Comparison of ENCODE assay signal across 8 cellular contexts in the genomic region with DNA sequence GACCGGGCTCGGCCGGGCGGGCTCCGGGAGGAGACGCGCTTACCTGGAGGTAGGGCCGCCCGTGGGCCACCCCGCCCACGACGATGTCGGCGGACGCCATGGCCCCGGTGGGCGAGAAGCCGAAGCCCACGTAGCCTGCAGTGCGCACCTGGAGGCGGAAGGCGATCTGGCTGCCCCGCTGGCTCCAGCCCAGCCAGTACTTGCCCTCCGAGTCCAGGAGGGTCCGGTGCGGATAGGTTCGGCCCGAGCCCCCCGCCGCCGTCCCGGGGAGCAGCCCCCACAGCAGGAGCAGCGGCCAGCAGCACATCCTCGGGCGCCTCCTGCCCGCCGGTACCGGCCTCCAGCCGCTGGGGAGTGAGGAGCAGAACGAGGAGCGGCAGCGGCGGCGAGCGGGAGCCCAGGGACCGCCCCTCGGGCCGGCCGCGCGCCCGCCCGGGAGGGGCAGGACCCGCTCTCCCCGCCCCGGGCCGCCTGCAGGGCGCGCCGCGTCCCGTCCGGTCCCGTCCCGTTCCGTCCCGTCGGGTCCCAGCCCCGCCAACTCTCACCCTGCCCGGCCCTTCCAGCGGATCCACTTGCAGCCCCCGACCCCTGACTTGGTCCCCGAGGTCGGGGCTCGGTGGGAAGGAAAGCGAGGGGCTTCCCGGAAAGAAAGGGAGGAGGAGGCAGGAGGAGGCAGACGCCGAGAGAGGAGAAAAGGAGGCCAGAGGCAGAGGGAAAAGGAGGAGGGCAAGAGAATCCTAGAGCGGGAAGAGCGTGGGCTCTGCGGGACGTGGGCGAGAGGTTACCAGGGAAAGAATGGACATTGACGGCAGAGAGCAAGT. TPM values are rescaled to one million over a fixed set of nuclear protein-coding genes. Genes with fewer than 3 reads are reported as not detected.
DNase-seq lines count a peak whose midpoint lies in the region; ATAC-seq, FAIRE-seq and TF ChIP-seq lines count a peak whose summit lies in the region.

A gene (minus strand): TSS at position 356 of the 821 bp plus-strand sequence. CDS start 49 bp downstream, at position 307.

- H3K79me2 ChIP-seq in keratinocyte (ENCODE audit: control insufficient read depth, insufficient read depth, low read length) = no peaks in the 10 kb centered on the region

- peaks cover 11% of the 10 kb centered on the region for H3K27me3 Mint-ChIP-seq in MCF 10A (ENCODE audit: insufficient read depth, unreplicated experiment)

- H4K20me1 ChIP-seq in keratinocyte (ENCODE audit: control insufficient read depth, extremely low read depth, insufficient read depth, low read length) = no peaks in the 10 kb centered on the region

- H3K27me3 ChIP-seq in keratinocyte (ENCODE audit: control insufficient read depth, extremely low read depth, insufficient read depth, low read length) = peaks cover 16% of the 10 kb centered on the region
- H3K27me3 ChIP-seq in spleen (replicated peaks in 1 of 7) = peaks cover 0 to 45% (median 26%) of the 10 kb centered on the region in 7 donors

- H3K4me3 Mint-ChIP-seq in MCF 10A (ENCODE audit: unreplicated experiment) = peak within 1 kb of the TSS; percentile 53

- H3K36me3 Mint-ChIP-seq in MCF 10A (ENCODE audit: insufficient read depth, unreplicated experiment) = no peaks in the 10 kb centered on the region

- H3K27ac Mint-ChIP-seq in MCF 10A (ENCODE audit: low read depth, unreplicated experiment) = no peak within 1 kb of the TSS

- no peaks in the 10 kb centered on the region for H3K9me1 ChIP-seq in keratinocyte (ENCODE audit: control insufficient read depth, extremely low read depth, insufficient read depth, low read length)

- DNase-seq in Kasumi-1 (lab: John Stamatoyannopoulos, UW) (peak; percentile 21 to 39), MCF 10A (ENCODE audit: unreplicated experiment) (peak; percentile 17), keratinocyte (ENCODE audit: low read depth, low spot score) (no peak), spleen (peak; percentile 84), cerebellum (ENCODE audit: low spot score) (no peak)
- no peak for DNase-seq in activated CD4-positive, alpha-beta T cell treated with anti-CD3 and anti-CD28 coated beads, Interleukin-2, amount 50 U/mL, for 4 hours

- FAIRE-seq in keratinocyte (lab: Jason Lieb, UNC) = no peak

- 2 to 6% (median 2%) methylated on average over 16 to 85 of the region's 85 CpGs for WGBS in spleen, 5 donors

- H3K4me1 ChIP-seq in ES-I3 (ENCODE audit: insufficient read depth, low read length) = no peaks in the 10 kb centered on the region
- peaks cover 7% of the 10 kb centered on the region for H3K4me1 ChIP-seq in keratinocyte (ENCODE audit: control insufficient read depth, extremely low read depth, insufficient read depth, low read length)
- H3K4me1 ChIP-seq in spleen = peaks cover 0 to 21% (median 12%) of the 10 kb centered on the region in 6 donors

- POLR2A ChIA-PET in MCF 10A (lab: Yijun Ruan, JAX) = no interaction called here

- H3K4me2 ChIP-seq in keratinocyte (ENCODE audit: control insufficient read depth, extremely low read depth, insufficient read depth, low read depth, low read length) = peak within 1 kb of the TSS; percentile 76

- H3K4me1 Mint-ChIP-seq in MCF 10A (ENCODE audit: insufficient read depth, unreplicated experiment) = no peaks in the 10 kb centered on the region

- intact Hi-C loops in MCF 10A (cut with micrococcal nuclease) = no loop called here
- intact Hi-C loops in spleen (cut with DNase I; ENCODE audit: low total_unique reads) = no loop called here

- H3K9me3 ChIP-seq in ES-I3 (ENCODE audit: control insufficient read depth, insufficient read depth, low read length) (no peaks in the 10 kb centered on the region), keratinocyte (ENCODE audit: control insufficient read depth, low read depth, low read length) (no peaks in the 10 kb centered on the region), spleen (peaks cover 0 to 1% (median 0%) of the 10 kb centered on the region in 8 donors)

- H3K4me3 ChIP-seq in keratinocyte (ENCODE audit: control insufficient read depth in 2 of 3, extremely low read depth in 1 of 3, insufficient read depth in 2 of 3, low read depth in 1 of 3, low read length in 3 of 3) (peak within 1 kb of the TSS; percentile 52 to 71 (median 65)), spleen (peak within 1 kb of the TSS; percentile 41 to 85 (median 56))

- H2AFZ ChIP-seq in keratinocyte (ENCODE audit: control insufficient read depth, low read length) = peak within 1 kb of the TSS; percentile 88

- dilution Hi-C loops in keratinocyte (cut with MboI; ENCODE audit: extremely low pct_ligation_motif_present, low sequenced_read_pairs) = no loop called here

- H3K36me3 ChIP-seq in ES-I3 (ENCODE audit: insufficient read depth, low read length) = no peaks in the 10 kb centered on the region
- H3K36me3 ChIP-seq in keratinocyte (ENCODE audit: control insufficient read depth in 2 of 2, extremely low read depth in 1 of 2, insufficient read depth in 2 of 2, low read length in 2 of 2) = no peaks in the 10 kb centered on the region
- no peaks in the 10 kb centered on the region for H3K36me3 ChIP-seq in spleen

- TF ChIP-seq POLR2A in spleen (IDR thresholded peaks at IDR 0.05) = no peak

- no peaks in the 10 kb centered on the region for H3K9me3 Mint-ChIP-seq in MCF 10A (ENCODE audit: unreplicated experiment)

- BruUV-seq in MCF 10A (replicated peaks; lab: Mats Ljungman, UMichigan) = no TSS peak

- H3K27ac ChIP-seq in keratinocyte (ENCODE audit: control insufficient read depth, insufficient read depth, low read length) (no peak within 1 kb of the TSS), spleen (peak within 1 kb of the TSS in 2 of 8 donors; percentile 11 to 34)

- CTCF ChIA-PET in MCF 10A (lab: Yijun Ruan, JAX) = no interaction called here

- peak; percentile 60 for ATAC-seq in GM21619 (IDR thresholded peaks at IDR 0.05; ENCODE audit: unreplicated experiment)

- H3K9ac ChIP-seq in ES-I3 (ENCODE audit: low read depth, low read length) (peak within 1 kb of the TSS; percentile 73), keratinocyte (ENCODE audit: control insufficient read depth, extremely low read depth, insufficient read depth, low read length) (peak within 1 kb of the TSS; percentile 60)

- TF ChIP-seq CTCF in MCF 10A (IDR thresholded peaks at IDR 0.05; ENCODE audit: unreplicated experiment) (no peak), keratinocyte (optimal IDR thresholded peaks at IDR 0.05 in 1 of 3, IDR thresholded peaks at IDR 0.05 in 1 of 3, conservative IDR thresholded peaks at IDR 0.05 in 1 of 3; ENCODE audit: extremely low read depth in 1 of 3, insufficient read depth in 2 of 3, low read length in 3 of 3) (no peak), spleen (IDR thresholded peaks at IDR 0.05 in 8 of 11, conservative IDR thresholded peaks at IDR 0.05 in 3 of 11) (peak in 2 of 11 experiments; percentile 19 to 26)

RNA-seq across cellular contexts. Expression of the gene that starts here (rescaled TPM):
- total RNA-seq in MCF 10A (2022) (0.09 TPM in 1 of 2 replicates, not detected in the other), spleen (10 to 100 TPM in 1 of 7 donors, 1 to 10 TPM in 6; 4.3 to 10.2 (median 6.3) TPM), cerebellum (4.5 TPM)
- polyA plus RNA-seq in keratinocyte (2.3 to 2.7 TPM (median 2.3 TPM) in 3 replicates), spleen (1 to 10 TPM; 2.9 to 7.6 (median 4.6) TPM)
- polyA plus RNA-seq in keratinocyte (2011; ENCODE audit: low read depth) = 0.16 TPM
- 1.0 and 1.9 TPM in 2 replicates for polyA plus RNA-seq in keratinocyte (2011; cell fraction: cytosol; rRNA removed)
- polyA plus RNA-seq in keratinocyte (2011; cell fraction: nucleus; rRNA removed) = 1.9 and 2.0 TPM in 2 replicates
- 0.35 and 2.1 TPM in 2 replicates for polyA plus RNA-seq in keratinocyte (2012; ENCODE audit: low replicate concordance)
- polyA minus RNA-seq in keratinocyte = 0.75 to 1.7 TPM (median 1.6 TPM) in 3 replicates
- polyA minus RNA-seq in keratinocyte (2011; cell fraction: cytosol; rRNA and poly(A)+ RNA removed) = 1.2 TPM
- polyA minus RNA-seq in keratinocyte (2011; cell fraction: nucleus; rRNA and poly(A)+ RNA removed) = 2.3 TPM in 2 replicates

Comparison
In these comparisons a context has a peak if more than half of its experiments do, and no peak if none do; other contexts are left out.
1. Peak in DNase-seq in MCF 10A; RNA of the gene not detected or under 1 TPM.
2. DNase-seq: peak in Kasumi-1 (2 of 2) and spleen (single experiment); none in keratinocyte (single experiment), cerebellum (single experiment) and activated CD4-positive, alpha-beta T cell treated with anti-CD3 and anti-CD28 coated beads, Interleukin-2, amount 50 U/mL, for 4 hours (0 of 2).